16 cellular contexts compared by ENCODE assay signal in the genomic region with DNA sequence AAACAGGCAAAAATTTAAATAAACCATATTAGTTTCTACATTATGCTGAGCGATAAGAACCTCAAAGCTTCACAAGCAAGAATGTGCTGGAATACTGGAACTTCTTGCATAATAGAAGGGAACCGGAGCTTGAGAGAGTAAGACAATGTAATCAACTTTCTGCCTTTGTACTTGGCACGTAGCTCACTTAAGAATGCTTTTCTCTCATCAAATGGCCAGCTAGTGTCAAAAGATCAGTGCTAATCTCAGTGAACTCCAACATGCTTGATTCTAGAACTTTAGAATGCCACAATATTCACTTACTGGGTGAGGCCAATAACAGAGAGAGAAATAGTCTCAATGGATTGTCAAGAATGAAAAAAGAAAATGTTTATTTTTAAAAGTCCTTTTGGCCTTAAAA.
"Had no signal": no experiment of that assay in that cellular context is flagged by ENCODE, and none has a peak within 500 bp of the region (broad histone marks: within the 10 kb centered on the region; RNA-seq: fewer than 3 reads in every experiment).

No MANE protein-coding gene starts in this region.

- H3K4me3 Mint-ChIP-seq: dendritic cell treated with granulocyte-macrophage colony-stimulating factor and Interleukin-4, amounts not matched to agents 40 ng/mL and 50 ng/mL, for 4 days; memory B cell; natural killer cell treated with Interleukin-12 subunit alpha and Interleukin-12 subunit beta and Interleukin-15 and Interleukin-18, amount 100 ng/mL, for 72 hours had no signal

- H3K36me3 Mint-ChIP-seq: memory B cell; natural killer cell treated with Interleukin-12 subunit alpha and Interleukin-12 subunit beta and Interleukin-15 and Interleukin-18, amount 100 ng/mL, for 72 hours had no signal

- H3K9me3 ChIP-seq: heart left ventricle, lower lobe of right lung, psoas muscle, upper lobe of left lung, vagina had no signal

- H3K4me2 ChIP-seq: smooth muscle cell had no signal

- H3K27ac ChIP-seq: heart left ventricle, lower lobe of right lung, parathyroid adenoma, psoas muscle, upper lobe of left lung, vagina had no signal

- ATAC-seq: heart left ventricle; natural killer cell treated with Interleukin-12 subunit alpha and Interleukin-12 subunit beta and Interleukin-15 and Interleukin-18, amount 100 ng/mL, for 72 hours; psoas muscle had no signal

- H3K36me3 ChIP-seq: heart left ventricle, lower lobe of right lung, upper lobe of left lung, vagina had no signal

- H3K9me3 Mint-ChIP-seq: memory B cell had no signal

- H3K9ac ChIP-seq: parathyroid adenoma had no signal

- H3K27me3 ChIP-seq: heart left ventricle, upper lobe of left lung, vagina had no signal

- H2AFZ ChIP-seq: parathyroid adenoma had no signal

- H3K79me2 ChIP-seq: parathyroid adenoma had no signal

- H3K4me1 ChIP-seq: lower lobe of right lung, parathyroid adenoma, psoas muscle, upper lobe of left lung, vagina had no signal

- H3K4me1 Mint-ChIP-seq: memory B cell had no signal

- DNase-seq: erythroblast; heart left ventricle; hippocampal formation; lower lobe of right lung; midbrain; psoas muscle; retina; stimulated activated CD4-positive, alpha-beta T cell treated with anti-CD3 and anti-CD28 coated beads, Interleukin-2, amount 100 ng/mL, for 48 hours; stimulated activated naive CD4-positive, alpha-beta T cell treated with Interleukin-2 at 50 U/mL for 16 hours; upper lobe of left lung had no signal

- H3K27me3 Mint-ChIP-seq: dendritic cell treated with granulocyte-macrophage colony-stimulating factor and Interleukin-4, amounts not matched to agents 40 ng/mL and 50 ng/mL, for 4 days; memory B cell; natural killer cell treated with Interleukin-12 subunit alpha and Interleukin-12 subunit beta and Interleukin-15 and Interleukin-18, amount 100 ng/mL, for 72 hours had no signal

- H3K4me3 ChIP-seq: heart left ventricle, lower lobe of right lung, psoas muscle, smooth muscle cell, upper lobe of left lung, vagina had no signal

- H3K27ac Mint-ChIP-seq: dendritic cell treated with granulocyte-macrophage colony-stimulating factor and Interleukin-4, amounts not matched to agents 40 ng/mL and 50 ng/mL, for 4 days; memory B cell; natural killer cell treated with Interleukin-12 subunit alpha and Interleukin-12 subunit beta and Interleukin-15 and Interleukin-18, amount 100 ng/mL, for 72 hours had no signal
